In the genomic region with DNA sequence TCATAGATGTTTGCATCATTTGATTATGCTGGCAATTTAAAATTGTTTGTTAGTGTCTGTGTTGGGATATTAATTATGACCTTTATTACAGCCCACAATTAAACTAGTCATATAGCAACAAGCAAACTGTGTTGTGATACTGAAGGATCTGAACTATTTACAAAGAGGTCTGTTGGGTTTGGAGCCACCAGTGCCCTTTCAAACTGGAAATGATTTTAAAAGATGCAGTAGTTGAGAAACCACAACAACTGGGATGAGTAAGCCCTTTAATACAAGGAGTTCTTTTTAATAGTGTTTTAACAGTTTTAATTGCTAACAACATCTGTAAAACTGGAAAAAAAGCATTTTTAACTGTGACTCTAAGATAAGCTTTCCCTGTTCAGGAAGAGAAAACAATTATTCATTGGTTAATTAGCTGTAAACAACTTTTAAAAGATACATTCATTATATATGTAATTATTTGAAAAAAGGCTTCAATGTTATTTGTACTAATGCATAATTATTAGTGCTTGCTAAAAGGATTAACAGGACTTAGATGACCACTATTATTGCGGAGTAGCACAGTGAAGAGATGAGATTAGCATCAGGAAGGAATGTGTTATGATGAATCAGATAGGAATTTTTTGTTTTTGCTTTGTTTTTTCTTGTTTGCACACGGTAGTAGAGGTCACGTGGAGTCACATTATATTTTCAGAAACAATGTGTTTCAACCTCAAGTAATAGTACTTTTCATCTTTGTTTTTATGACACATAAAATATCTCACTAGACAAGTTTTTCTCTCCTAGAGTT, we compare ENCODE assay signal across 17 cellular contexts.
DNase-seq lines count a peak whose midpoint lies in the region; ATAC-seq, FAIRE-seq and TF ChIP-seq lines count a peak whose summit lies in the region.
"Had no signal": no experiment of that assay in that cellular context is flagged by ENCODE, and none has a peak within 500 bp of the region (broad histone marks: within the 10 kb centered on the region; RNA-seq: fewer than 3 reads in every experiment).

No MANE protein-coding gene starts in this region.

- no peaks in the 10 kb centered on the region for H3K4me1 ChIP-seq in CD4-positive, alpha-beta memory T cell (ENCODE audit: insufficient read depth, low read length)
- H3K4me1 ChIP-seq: esophagus squamous epithelium, left ventricle myocardium inferior had no signal

- no peaks in the 10 kb centered on the region for H3K9me3 ChIP-seq in CD4-positive, alpha-beta memory T cell (ENCODE audit: control insufficient read depth in 1 of 2, low read length in 2 of 2)
- H3K9me3 ChIP-seq: esophagus squamous epithelium, left ventricle myocardium inferior, neutrophil had no signal

- H3K27me3 ChIP-seq in bronchial epithelial cell (ENCODE audit: control insufficient read depth, insufficient read depth, low read length), result no peaks in the 10 kb centered on the region
- H3K27me3 ChIP-seq in CD4-positive, alpha-beta memory T cell (ENCODE audit: insufficient read depth, low read length), result no peaks in the 10 kb centered on the region
- H3K27me3 ChIP-seq: esophagus squamous epithelium, neutrophil had no signal

- DNase-seq in DMS53 (lab: John Stamatoyannopoulos, UW) (peak; percentile 54), LHCN-M2 (ENCODE audit: low read depth) (peak; percentile 84), bronchial epithelial cell (ENCODE audit: low read depth) (peak; percentile 89), lung microvascular endothelial cell (ENCODE audit: low read depth in 2 of 2) (peak; percentile 59 to 89), cerebellum (ENCODE audit: low spot score) (no peak)
- no peak for DNase-seq in CD4-positive, alpha-beta memory T cell
- DNase-seq: activated B cell treated with CpG ODN at 0.5 μM for 24 hours; activated T-cell treated with anti-CD3 and anti-CD28 coated beads, Interleukin-2, amount 50 U/mL, for 1 hour; esophagus squamous epithelium; left ventricle myocardium inferior; MM.1S; NCI-H446; SHP77 treated with DMSO at 0.1 percent for 48 hours had no signal

- FAIRE-seq in bronchial epithelial cell (lab: Jason Lieb, UNC), result no peak

- no peak overlapping the region for H3K4me3 Mint-ChIP-seq in CD4-positive, alpha-beta memory T cell
- H3K4me3 Mint-ChIP-seq: activated B cell treated with CpG ODN at 0.5 μM for 24 hours, CD14-positive monocyte had no signal

- TF ChIP-seq CTCF in bronchial epithelial cell (IDR thresholded peaks at IDR 0.05; ENCODE audit: insufficient read depth, low read length, severe bottlenecking), result no peak

- ATAC-seq in HG03108 (IDR thresholded peaks at IDR 0.05; ENCODE audit: unreplicated experiment), result no peak
- ATAC-seq in GM18909 (IDR thresholded peaks at IDR 0.05; ENCODE audit: poor library complexity, unreplicated experiment), result no peak

- CTCF ChIA-PET in CD4-positive, alpha-beta memory T cell (lab: Charles Lee; ENCODE audit: partially characterized antibody), result no interaction called here

- no peaks in the 10 kb centered on the region for H3K36me3 ChIP-seq in bronchial epithelial cell (ENCODE audit: control insufficient read depth, insufficient read depth, low read length)
- H3K36me3 ChIP-seq in CD4-positive, alpha-beta memory T cell (ENCODE audit: insufficient read depth, low read length), result no peaks in the 10 kb centered on the region
- H3K36me3 ChIP-seq: esophagus squamous epithelium, left ventricle myocardium inferior, neutrophil had no signal

- intact Hi-C loops in CD4-positive, alpha-beta memory T cell (cut with micrococcal nuclease), result no loop called here

- H3K36me3 Mint-ChIP-seq in CD4-positive, alpha-beta memory T cell, result no peaks in the 10 kb centered on the region
- H3K36me3 Mint-ChIP-seq: CD14-positive monocyte had no signal

- H3K9me3 Mint-ChIP-seq in CD4-positive, alpha-beta memory T cell, result peaks cover 0 to 2% (median 0%) of the 10 kb centered on the region in 8 donors
- H3K9me3 Mint-ChIP-seq: activated B cell treated with CpG ODN at 0.5 μM for 24 hours had no signal

- H3K27ac ChIP-seq in CD4-positive, alpha-beta memory T cell (ENCODE audit: low read depth, low read length), result no peak overlapping the region
- H3K27ac ChIP-seq: esophagus squamous epithelium, left ventricle myocardium inferior, neutrophil had no signal

- peaks cover 0 to 1% of the 10 kb centered on the region in 2 donors for H3K27me3 Mint-ChIP-seq in CD4-positive, alpha-beta memory T cell

- POLR2A ChIA-PET in CD4-positive, alpha-beta memory T cell (lab: Charles Lee; ENCODE audit: partially characterized antibody), result no interaction called here

- no peak overlapping the region for H3K4me3 ChIP-seq in bronchial epithelial cell (ENCODE audit: low read depth, low read length)
- no peak overlapping the region for H3K4me3 ChIP-seq in CD4-positive, alpha-beta memory T cell (ENCODE audit: low read length in 2 of 2)
- H3K4me3 ChIP-seq: esophagus squamous epithelium, left ventricle myocardium inferior had no signal

- no peaks in the 10 kb centered on the region for H3K4me1 Mint-ChIP-seq in CD4-positive, alpha-beta memory T cell
- H3K4me1 Mint-ChIP-seq: activated B cell treated with CpG ODN at 0.5 μM for 24 hours, CD14-positive monocyte had no signal

- H3K27ac Mint-ChIP-seq in CD4-positive, alpha-beta memory T cell, result no peak overlapping the region
- H3K27ac Mint-ChIP-seq: activated B cell treated with CpG ODN at 0.5 μM for 24 hours, CD14-positive monocyte had no signal

Comparison
In these comparisons a context has a peak if more than half of its experiments do, and no peak if none do; other contexts are left out.
1. DNase-seq: peak in DMS53 (single experiment), LHCN-M2 (single experiment), bronchial epithelial cell (single experiment) and lung microvascular endothelial cell (2 of 2); none in CD4-positive, alpha-beta memory T cell (0 of 5) and cerebellum (single experiment).